Comparison of ENCODE assay signal across 1 cellular context in genomic region chrX:31591355-31591754, GRCh38.
TF ChIP-seq lines count a peak whose summit lies in the region.

No MANE protein-coding gene starts in this region.

TF ChIP-seq in HEK293, 187 proteins besides CTCF, POLR2A, EP300 and RAD21 (continued from another document):
- TF ChIP-seq, protein P1, sequence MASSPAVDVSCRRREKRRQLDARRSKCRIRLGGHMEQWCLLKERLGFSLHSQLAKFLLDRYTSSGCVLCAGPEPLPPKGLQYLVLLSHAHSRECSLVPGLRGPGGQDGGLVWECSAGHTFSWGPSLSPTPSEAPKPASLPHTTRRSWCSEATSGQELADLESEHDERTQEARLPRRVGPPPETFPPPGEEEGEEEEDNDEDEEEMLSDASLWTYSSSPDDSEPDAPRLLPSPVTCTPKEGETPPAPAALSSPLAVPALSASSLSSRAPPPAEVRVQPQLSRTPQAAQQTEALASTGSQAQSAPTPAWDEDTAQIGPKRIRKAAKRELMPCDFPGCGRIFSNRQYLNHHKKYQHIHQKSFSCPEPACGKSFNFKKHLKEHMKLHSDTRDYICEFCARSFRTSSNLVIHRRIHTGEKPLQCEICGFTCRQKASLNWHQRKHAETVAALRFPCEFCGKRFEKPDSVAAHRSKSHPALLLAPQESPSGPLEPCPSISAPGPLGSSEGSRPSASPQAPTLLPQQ (tag by site-specific recombination; IDR thresholded peaks at IDR 0.05) = no peak
- TF ChIP-seq ZNF37A (tag by site-specific recombination; IDR thresholded peaks at IDR 0.05) (no peak), ZNF16 (tag by site-specific recombination; IDR thresholded peaks at IDR 0.05; ENCODE audit: low read depth) (no peak), ZNF433 (tag by site-specific recombination; IDR thresholded peaks at IDR 0.05; ENCODE audit: low read depth) (no peak), TRIM28 (IDR thresholded peaks at IDR 0.05; ENCODE audit: borderline replicate concordance, low read length) (no peak), TCF7L2 (IDR thresholded peaks at IDR 0.05; ENCODE audit: borderline replicate concordance, low read depth, low read length) (no peak), ZNF138 (tag by site-specific recombination; IDR thresholded peaks at IDR 0.05; ENCODE audit: borderline replicate concordance) (no peak), ZFP41 (tag by site-specific recombination; IDR thresholded peaks at IDR 0.05; ENCODE audit: borderline replicate concordance) (no peak), ZNF24 (tag by site-specific recombination; IDR thresholded peaks at IDR 0.05) (no peak), ZNF362 (tag by site-specific recombination; IDR thresholded peaks at IDR 0.05) (no peak)
